11 cellular contexts compared by ENCODE assay signal in the genomic region with DNA sequence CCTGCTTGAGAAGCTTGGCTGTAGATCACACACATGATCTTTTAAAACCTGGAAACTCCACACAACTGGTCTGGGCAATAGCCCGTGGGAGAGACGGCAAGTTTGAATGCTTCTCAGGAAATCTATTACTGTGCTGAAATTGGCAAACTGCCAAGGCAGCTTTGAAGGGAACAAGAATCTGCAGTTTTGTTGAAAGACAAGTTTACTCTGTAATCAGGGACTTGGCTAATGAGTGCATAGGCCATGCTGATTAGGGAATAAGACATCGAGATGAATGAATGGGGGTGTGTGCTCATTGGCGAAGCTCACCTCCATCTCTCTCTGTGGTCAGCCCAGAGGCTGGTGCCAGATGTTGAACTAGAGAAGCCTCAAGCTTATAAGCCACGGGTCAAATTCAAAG.
DNase-seq lines count a peak whose midpoint lies in the region; ATAC-seq, FAIRE-seq and TF ChIP-seq lines count a peak whose summit lies in the region.
"Had no signal": no experiment of that assay in that cellular context is flagged by ENCODE, and none has a peak within 500 bp of the region (broad histone marks: within the 10 kb centered on the region; RNA-seq: fewer than 3 reads in every experiment).

No MANE protein-coding gene starts in this region.

- H2AFZ ChIP-seq in astrocyte (ENCODE audit: low read depth, low read length), result no peak overlapping the region
- no peak overlapping the region for H2AFZ ChIP-seq in HepG2 (ENCODE audit: low read length)

- no peak overlapping the region for H3K27ac ChIP-seq in BLaER1
- H3K27ac ChIP-seq in astrocyte (ENCODE audit: low read depth, low read length), result no peak overlapping the region
- H3K27ac ChIP-seq in HepG2 (ENCODE audit: extremely low read length, insufficient read depth, low read length), result no peak overlapping the region
- no peak overlapping the region for H3K27ac ChIP-seq in coronary artery
- H3K27ac ChIP-seq: uterus had no signal

- DNase-seq in NCI-H1105 treated with DMSO at 0.1 percent for 48 hours (lab: John Stamatoyannopoulos, UW) (peak; percentile 97), astrocyte (ENCODE audit: low read depth) (peak; percentile 60), HepG2 (ENCODE audit: low spot score) (peak; percentile 37), coronary artery (ENCODE audit: low spot score) (no peak), NCI-H2029 treated with DMSO at 0.1 percent for 48 hours (lab: John Stamatoyannopoulos, UW) (no peak)
- no peak for DNase-seq in activated T-cell treated with anti-CD3 and anti-CD28 coated beads, Interleukin-2, amount 50 U/mL, for 1 hour
- DNase-seq: activated CD4-positive, alpha-beta memory T cell treated with anti-CD3 and anti-CD28 coated beads for 36 hours had no signal

- POLR2A ChIA-PET in HepG2 (lab: Yijun Ruan, JAX), result no interaction called here

- peak; percentile 26; the same call in 2 of the 3 replicates for ATAC-seq in HepG2
- ATAC-seq in HG02870 (IDR thresholded peaks at IDR 0.05; ENCODE audit: unreplicated experiment), result no peak

- H3K4me1 Mint-ChIP-seq in astrocyte (ENCODE audit: low read depth, unreplicated experiment), result peaks cover 10% of the 10 kb centered on the region

- no peak for TF ChIP-seq RAD21 in HepG2 (CRISPR knock-in tag; IDR thresholded peaks at IDR 0.05)

- H3K9me3 ChIP-seq in BLaER1 (no peaks in the 10 kb centered on the region), astrocyte (ENCODE audit: insufficient read depth, low read depth, low read length) (no peaks in the 10 kb centered on the region), HepG2 (ENCODE audit: low read length) (no peaks in the 10 kb centered on the region)
- H3K9me3 ChIP-seq: uterus had no signal

- intact Hi-C loops in HepG2 (cut with micrococcal nuclease; ENCODE audit: unreplicated experiment), result no loop called here

- H3K36me3 ChIP-seq in BLaER1 (no peaks in the 10 kb centered on the region), astrocyte (ENCODE audit: insufficient read depth, low read length) (no peaks in the 10 kb centered on the region), HepG2 (replicated peaks in 1 of 2; ENCODE audit: control insufficient read depth in 1 of 2, insufficient read depth in 2 of 2, low read length in 2 of 2) (no peaks in the 10 kb centered on the region)
- H3K36me3 ChIP-seq: uterus had no signal

- WGBS in HepG2 (ENCODE audit: low lambda C conversion rate), result 0% methylated on average over 5 of the region's 5 CpGs

- no peaks in the 10 kb centered on the region for H3K36me3 Mint-ChIP-seq in astrocyte (ENCODE audit: low read depth, unreplicated experiment)
- H3K36me3 Mint-ChIP-seq: activated CD4-positive, alpha-beta memory T cell treated with anti-CD3 and anti-CD28 coated beads for 36 hours had no signal

- no peak for TF ChIP-seq EP300 in HepG2 (IDR thresholded peaks at IDR 0.05; ENCODE audit: low read depth in 2 of 2, low read length in 2 of 2)
- TF ChIP-seq EP300 in HepG2 (CRISPR knock-in tag; IDR thresholded peaks at IDR 0.05; ENCODE audit: borderline replicate concordance), result no peak

- H3K9ac ChIP-seq in BLaER1 (no peak overlapping the region), astrocyte (ENCODE audit: low read length) (no peak overlapping the region), HepG2 (ENCODE audit: insufficient read depth, low read depth, low read length) (no peak overlapping the region)

- BruUV-seq in HepG2 (replicated peaks; lab: Mats Ljungman, UMichigan), result no TSS peak

- H3K4me3 Mint-ChIP-seq in astrocyte (ENCODE audit: unreplicated experiment), result no peak overlapping the region
- H3K4me3 Mint-ChIP-seq: activated CD4-positive, alpha-beta memory T cell treated with anti-CD3 and anti-CD28 coated beads for 36 hours; dendritic cell treated with granulocyte-macrophage colony-stimulating factor and Interleukin-4, amounts not matched to agents 40 ng/mL and 50 ng/mL, for 4 days had no signal

- H3K27me3 ChIP-seq in BLaER1 (no peaks in the 10 kb centered on the region), astrocyte (ENCODE audit: insufficient read depth, low read length) (no peaks in the 10 kb centered on the region), HepG2 (ENCODE audit: control insufficient read depth in 1 of 2, insufficient read depth in 2 of 2, low read length in 2 of 2) (peaks cover 2 to 30% of the 10 kb centered on the region in 2 experiments; a peak in 3 of 5 replicates)
- H3K27me3 ChIP-seq: uterus had no signal

- peaks cover 89% of the 10 kb centered on the region for H3K79me2 ChIP-seq in astrocyte (ENCODE audit: insufficient read depth, low read length)
- no peaks in the 10 kb centered on the region for H3K79me2 ChIP-seq in HepG2 (ENCODE audit: insufficient read depth, low read length)

- no peaks in the 10 kb centered on the region for H3K9me3 Mint-ChIP-seq in astrocyte (ENCODE audit: unreplicated experiment)
- H3K9me3 Mint-ChIP-seq: activated CD4-positive, alpha-beta memory T cell treated with anti-CD3 and anti-CD28 coated beads for 36 hours; dendritic cell treated with granulocyte-macrophage colony-stimulating factor and Interleukin-4, amounts not matched to agents 40 ng/mL and 50 ng/mL, for 4 days had no signal

- H3K4me2 ChIP-seq in BLaER1 (0 out of 2 replicates have a peak overlapping the region, but pooled peaks have one; percentile 3), astrocyte (ENCODE audit: low read length) (peak overlapping the region; percentile 32), HepG2 (ENCODE audit: low read depth, low read length) (no peak overlapping the region)

- H4K20me1 ChIP-seq in BLaER1 (no peaks in the 10 kb centered on the region), astrocyte (ENCODE audit: insufficient read depth, low read length) (peaks cover 83% of the 10 kb centered on the region), HepG2 (ENCODE audit: insufficient read depth, low read length) (no peaks in the 10 kb centered on the region)

- FAIRE-seq in astrocyte (lab: Jason Lieb, UNC) (no peak), HepG2 (lab: Jason Lieb, UNC) (peak; percentile 36)

- H3K4me1 ChIP-seq in BLaER1 (peaks cover 7% of the 10 kb centered on the region; the same call in 1 of the 2 replicates), astrocyte (ENCODE audit: insufficient read depth, low read length) (peaks cover 27% of the 10 kb centered on the region), HepG2 (ENCODE audit: insufficient read depth, low read length) (peaks cover 29% of the 10 kb centered on the region)
- H3K4me1 ChIP-seq: uterus had no signal

- no peak for TF ChIP-seq POLR2A in HepG2 (IDR thresholded peaks at IDR 0.05; ENCODE audit: insufficient read depth in 1 of 2, low read depth in 2 of 2, low read length in 2 of 2)

- no peak overlapping the region for H3K27ac Mint-ChIP-seq in astrocyte (ENCODE audit: unreplicated experiment)
- H3K27ac Mint-ChIP-seq: activated CD4-positive, alpha-beta memory T cell treated with anti-CD3 and anti-CD28 coated beads for 36 hours; dendritic cell treated with granulocyte-macrophage colony-stimulating factor and Interleukin-4, amounts not matched to agents 40 ng/mL and 50 ng/mL, for 4 days had no signal

- CTCF ChIA-PET in HepG2 (lab: Yijun Ruan, JAX; ENCODE audit: low intra/inter-chr PET ratio, low total read pairs), result no interaction called here

- peaks cover 6% of the 10 kb centered on the region for H3K27me3 Mint-ChIP-seq in astrocyte (ENCODE audit: low read depth, unreplicated experiment)

- TF ChIP-seq CTCF in astrocyte (IDR thresholded peaks at IDR 0.05; ENCODE audit: insufficient read depth, low read depth, low read length) (no peak), HepG2 (CRISPR knock-in tag; IDR thresholded peaks at IDR 0.05) (no peak), coronary artery (IDR thresholded peaks at IDR 0.05) (no peak)

- in situ Hi-C loops in HepG2 (cut with HindIII; ENCODE audit: extremely low pct_ligation_motif_present, low pct_unique_long_range_greater_than_20kb), result no loop called here

- H3K4me3 ChIP-seq in BLaER1, result no peak overlapping the region
- H3K4me3 ChIP-seq in astrocyte (ENCODE audit: insufficient read depth, low read depth, low read length), result no peak overlapping the region
- no peak overlapping the region for H3K4me3 ChIP-seq in HepG2 (replicated peaks in 1 of 3; ENCODE audit: insufficient read depth in 1 of 3, low read depth in 2 of 3, low read length in 3 of 3)
- H3K4me3 ChIP-seq in coronary artery, result no peak overlapping the region
- H3K4me3 ChIP-seq: uterus had no signal

TF ChIP-seq in HepG2, 621 proteins besides CTCF, POLR2A, EP300 and RAD21:
- TF ChIP-seq LCORL (IDR thresholded peaks at IDR 0.05) (peak; percentile 88), LCORL (CRISPR knock-in tag; IDR thresholded peaks at IDR 0.05) (no peak), ZNF251 (CRISPR knock-in tag; IDR thresholded peaks at IDR 0.05) (no peak), FOXM1 (CRISPR knock-in tag; IDR thresholded peaks at IDR 0.05) (no peak), FOXP4 (CRISPR knock-in tag; IDR thresholded peaks at IDR 0.05) (0 out of 2 replicates have a peak, but pooled peaks have one; percentile 14)

Comparison
In these comparisons a context has a peak if more than half of its experiments do, and no peak if none do; other contexts are left out.
1. DNase-seq: peak in NCI-H1105 treated with DMSO at 0.1 percent for 48 hours (single experiment), astrocyte (single experiment) and HepG2 (single experiment); none in coronary artery (single experiment), NCI-H2029 treated with DMSO at 0.1 percent for 48 hours (single experiment) and activated T-cell treated with anti-CD3 and anti-CD28 coated beads, Interleukin-2, amount 50 U/mL, for 1 hour (single experiment).